1 cellular context compared by ENCODE assay signal in the genomic region with DNA sequence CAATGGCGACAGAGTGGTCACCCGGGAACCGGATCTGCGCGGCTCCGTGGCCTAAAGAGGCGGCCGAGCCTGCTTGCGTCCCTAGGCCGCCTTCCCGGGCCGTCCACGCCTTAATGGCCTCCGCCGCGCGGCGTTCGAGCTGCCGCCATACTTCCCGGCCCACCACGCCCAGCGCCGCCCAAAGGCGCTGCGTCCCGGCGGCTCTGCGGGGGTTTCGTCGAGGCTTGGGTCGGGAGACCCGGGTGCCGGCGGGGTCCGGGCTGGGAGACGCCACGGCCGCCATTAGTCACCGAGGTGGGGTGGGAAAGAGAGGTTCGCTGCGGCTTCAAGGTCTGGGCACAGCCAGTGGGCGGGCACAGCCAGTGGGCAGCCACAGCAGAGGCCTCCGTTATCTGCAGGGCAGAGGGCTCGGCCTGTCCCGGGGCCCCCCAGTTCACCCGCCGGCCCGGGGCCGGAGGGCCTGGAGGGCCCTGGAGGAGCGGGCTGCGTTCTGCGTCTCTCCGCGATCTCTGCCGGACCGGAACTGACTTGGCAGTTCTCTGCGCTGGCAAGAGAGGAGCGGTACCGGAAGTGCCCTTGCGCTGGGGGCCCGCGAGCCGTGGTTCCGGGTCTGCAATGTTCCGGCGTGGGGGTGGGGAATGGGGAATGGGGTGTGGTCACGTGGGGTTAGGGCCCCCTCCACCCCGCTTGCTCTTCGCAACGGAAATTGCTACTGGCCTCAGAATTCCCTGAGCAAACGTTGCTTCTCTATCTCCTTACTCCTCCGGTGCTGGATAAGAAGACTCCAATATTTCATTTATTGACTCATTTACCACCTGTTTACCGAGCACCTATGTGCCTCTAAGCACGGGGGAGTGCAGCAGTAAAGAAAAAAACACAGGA.
TF ChIP-seq lines count a peak whose summit lies in the region.

No MANE protein-coding gene starts in this region.

TF ChIP-seq in GM12878, 131 proteins besides CTCF, POLR2A, EP300 and RAD21 (continued from another document):
- 0 out of 2 replicates have a peak, but pooled peaks have one; percentile 66 for TF ChIP-seq SMARCA5 (IDR thresholded peaks at IDR 0.05)
- 0 out of 2 replicates have a peak, but pooled peaks have one; percentile 16 for TF ChIP-seq ATF7 (IDR thresholded peaks at IDR 0.05; ENCODE audit: low read depth)
- no peak for TF ChIP-seq BMI1 (IDR thresholded peaks at IDR 0.05; ENCODE audit: borderline replicate concordance)
- TF ChIP-seq NFIC (IDR thresholded peaks at IDR 0.05; ENCODE audit: low read depth, low read length) = no peak
- peak; percentile 81; the same call in 1 of the 2 replicates for TF ChIP-seq ZNF687 (IDR thresholded peaks at IDR 0.05)
- 0 out of 2 replicates have a peak, but pooled peaks have one; percentile 32 for TF ChIP-seq RFX5 (IDR thresholded peaks at IDR 0.05; ENCODE audit: low read depth, low read length)
- no peak for TF ChIP-seq YBX1 (IDR thresholded peaks at IDR 0.05)
- no peak for TF ChIP-seq MYC (IDR thresholded peaks at IDR 0.05; ENCODE audit: insufficient read depth, insufficient read length, insufficient replicate concordance, low read length, severe bottlenecking)
- TF ChIP-seq GABPA (IDR thresholded peaks at IDR 0.05; ENCODE audit: low read depth) = peak; percentile 96
- TF ChIP-seq USF2 (IDR thresholded peaks at IDR 0.05; ENCODE audit: borderline replicate concordance, low read depth, low read length) = peak; percentile 79
- peak; percentile 53 for TF ChIP-seq SIX5 (IDR thresholded peaks at IDR 0.05; ENCODE audit: low read depth, low read length, severe bottlenecking)
- 0 out of 2 replicates have a peak, but pooled peaks have one; percentile 50 for TF ChIP-seq BACH1 (IDR thresholded peaks at IDR 0.05; ENCODE audit: borderline replicate concordance)
- TF ChIP-seq NBN (IDR thresholded peaks at IDR 0.05) = peak; percentile 72
- TF ChIP-seq ZNF24 (IDR thresholded peaks at IDR 0.05) = peak; percentile 61
